In genomic region chr11:44372989-44373388, GRCh38 we compare ENCODE assay signal across 18 cellular contexts.
A peak's percentile ranks its signal among the peaks of the same experiment; 100 is the strongest.
DNase-seq lines count a peak whose midpoint lies in the region; ATAC-seq and TF ChIP-seq lines count a peak whose summit lies in the region.
"Had no signal": no experiment of that assay in that cellular context is flagged by ENCODE, and none has a peak within 500 bp of the region (broad histone marks: within the 10 kb centered on the region; RNA-seq: fewer than 3 reads in every experiment).

No MANE protein-coding gene starts in this region.

- H3K27me3 ChIP-seq in SK-N-SH (ENCODE audit: insufficient read depth) (no peaks in the 10 kb centered on the region), Peyer's patch (no peaks in the 10 kb centered on the region)
- H3K27me3 ChIP-seq in naive thymus-derived CD4-positive, alpha-beta T cell (ENCODE audit: control insufficient read depth in 2 of 2, insufficient read depth in 2 of 2, low read length in 2 of 2), result no peaks in the 10 kb centered on the region
- H3K27me3 ChIP-seq: BE2C, SJCRH30 had no signal

- H3K27ac ChIP-seq in SK-N-SH (ENCODE audit: low read depth in 2 of 2, low read length in 1 of 2), result no peak overlapping the region
- no peak overlapping the region for H3K27ac ChIP-seq in naive thymus-derived CD4-positive, alpha-beta T cell (ENCODE audit: low read depth, low read length)
- H3K27ac ChIP-seq in Peyer's patch, result no peak overlapping the region
- H3K27ac ChIP-seq: SJCRH30 had no signal

- peaks cover 0 to 2% (median 0%) of the 10 kb centered on the region in 7 donors for H3K4me1 Mint-ChIP-seq in naive thymus-derived CD4-positive, alpha-beta T cell
- H3K4me1 Mint-ChIP-seq: CD4-positive, alpha-beta memory T cell had no signal

- H3K36me3 ChIP-seq in SK-N-SH (replicated peaks in 1 of 2; ENCODE audit: control insufficient read depth in 1 of 2, insufficient read depth in 2 of 2, low read length in 1 of 2) (no peaks in the 10 kb centered on the region), Peyer's patch (no peaks in the 10 kb centered on the region)
- H3K36me3 ChIP-seq in naive thymus-derived CD4-positive, alpha-beta T cell (ENCODE audit: control insufficient read depth in 2 of 3, insufficient read depth in 3 of 3, low read length in 3 of 3), result no peaks in the 10 kb centered on the region
- H3K36me3 ChIP-seq: BE2C, SJCRH30 had no signal

- no peaks in the 10 kb centered on the region for H3F3A ChIP-seq in SK-N-SH (replicated peaks; ENCODE audit: insufficient read depth)

- no peak overlapping the region for H3K4me2 ChIP-seq in SK-N-SH

- no peak overlapping the region for H3K27ac Mint-ChIP-seq in naive thymus-derived CD4-positive, alpha-beta T cell
- H3K27ac Mint-ChIP-seq: CD4-positive, alpha-beta memory T cell had no signal

- no peaks in the 10 kb centered on the region for H3K4me1 ChIP-seq in SK-N-SH (ENCODE audit: control insufficient read depth in 1 of 2, insufficient read depth in 2 of 2, low read depth in 1 of 2, low read length in 1 of 2)
- no peaks in the 10 kb centered on the region for H3K4me1 ChIP-seq in naive thymus-derived CD4-positive, alpha-beta T cell (ENCODE audit: control insufficient read depth in 2 of 2, insufficient read depth in 2 of 2, low read length in 2 of 2)
- H3K4me1 ChIP-seq in Peyer's patch, result no peaks in the 10 kb centered on the region
- H3K4me1 ChIP-seq: BE2C, SJCRH30 had no signal

- no peaks in the 10 kb centered on the region for H4K20me1 ChIP-seq in SK-N-SH (ENCODE audit: insufficient read depth)

- no peak overlapping the region for H3K9ac ChIP-seq in SK-N-SH

- in situ Hi-C loops in SK-MEL-5 (cut with HindIII; ENCODE audit: low pct_unique_long_range_greater_than_20kb, low sequenced_read_pairs), result no loop called here

- POLR2A ChIA-PET in SK-N-SH (lab: Yijun Ruan, JAX), result no interaction called here
- POLR2A ChIA-PET in naive thymus-derived CD4-positive, alpha-beta T cell (lab: Charles Lee), result no interaction called here

- CTCF ChIA-PET in SK-N-SH (lab: Yijun Ruan, JAX), result interaction anchor here (1.5 kb wide), 1 partner anchor 15 kb away, joined by 4 read pairs; no protein-coding TSS in a partner anchor
- CTCF ChIA-PET in naive thymus-derived CD4-positive, alpha-beta T cell (lab: Charles Lee), result no interaction called here

- TF ChIP-seq CTCF in SK-N-SH (IDR thresholded peaks at IDR 0.05), result no peak
- TF ChIP-seq CTCF in Peyer's patch (IDR thresholded peaks at IDR 0.05), result no peak

- intact Hi-C loops in sciatic nerve (cut with DNase I), result no loop called here
- intact Hi-C loops in naive thymus-derived CD4-positive, alpha-beta T cell (cut with micrococcal nuclease), result no loop called here

- H3K9me3 ChIP-seq in SK-N-SH (no peaks in the 10 kb centered on the region), Peyer's patch (peaks cover 0 to 6% (median 0%) of the 10 kb centered on the region in 4 donors)
- no peaks in the 10 kb centered on the region for H3K9me3 ChIP-seq in naive thymus-derived CD4-positive, alpha-beta T cell (ENCODE audit: control insufficient read depth in 2 of 3, low read length in 3 of 3)
- H3K9me3 ChIP-seq: BE2C, SJCRH30 had no signal

- no peak for TF ChIP-seq RAD21 in SK-N-SH (IDR thresholded peaks at IDR 0.05; ENCODE audit: low read length)

- peaks cover 0 to 5% (median 0%) of the 10 kb centered on the region in 5 donors for H3K27me3 Mint-ChIP-seq in naive thymus-derived CD4-positive, alpha-beta T cell

- no peak for TF ChIP-seq POLR2A in Peyer's patch (IDR thresholded peaks at IDR 0.05)

- peaks cover 0 to 5% (median 0%) of the 10 kb centered on the region in 11 donors for H3K9me3 Mint-ChIP-seq in naive thymus-derived CD4-positive, alpha-beta T cell

- H3K4me3 Mint-ChIP-seq in naive thymus-derived CD4-positive, alpha-beta T cell, result no peak overlapping the region
- H3K4me3 Mint-ChIP-seq: CD4-positive, alpha-beta memory T cell had no signal

- 42% methylated on average over 3 of the region's 3 CpGs for WGBS in SK-N-SH (ENCODE audit: low lambda C conversion rate)

- H3K4me3 ChIP-seq in SK-N-SH (ENCODE audit: low read depth in 2 of 2, low read length in 1 of 2), result no peak overlapping the region
- H3K4me3 ChIP-seq in naive thymus-derived CD4-positive, alpha-beta T cell (ENCODE audit: low read length), result no peak overlapping the region
- no peak overlapping the region for H3K4me3 ChIP-seq in Peyer's patch
- H3K4me3 ChIP-seq: SJCRH30 had no signal

- H3K9me2 ChIP-seq in SK-N-SH, result no peaks in the 10 kb centered on the region

- H3K36me3 Mint-ChIP-seq in naive thymus-derived CD4-positive, alpha-beta T cell, result no peaks in the 10 kb centered on the region
- H3K36me3 Mint-ChIP-seq: CD4-positive, alpha-beta memory T cell had no signal

- H3K79me2 ChIP-seq in SK-N-SH (ENCODE audit: insufficient read depth), result no peaks in the 10 kb centered on the region

- no peak for ATAC-seq in SK-N-SH treated with all-trans-retinoic acid at 6 μM for 48 hours
- ATAC-seq in sciatic nerve, result no peak
- no peak for ATAC-seq in naive thymus-derived CD4-positive, alpha-beta T cell

- no peak for DNase-seq in SK-N-SH
- DNase-seq in SK-MEL-5 (ENCODE audit: low read depth, low spot score), result peak; percentile 20
- DNase-seq in iPS DF 19.7 (ENCODE audit: low read depth, low spot score), result peak; percentile 35
- peak; percentile 7 for DNase-seq in sciatic nerve (ENCODE audit: low spot score)
- no peak for DNase-seq in naive thymus-derived CD4-positive, alpha-beta T cell
- no peak for DNase-seq in NCI-H69 (lab: John Stamatoyannopoulos, UW)
- DNase-seq in Peyer's patch, result no peak
- DNase-seq: 8988T; BE2C; Calu3; CD4-positive, alpha-beta memory T cell; DMS79; NCI-H1417; NCI-H187 treated with DMSO at 0.1 percent for 48 hours; NCI-H446; NK-92 treated with Interleukin-12 subunit alpha and Interleukin-12 subunit beta, amount 100 ng/mL, for 24 hours had no signal

- no peak for TF ChIP-seq EP300 in SK-N-SH (IDR thresholded peaks at IDR 0.05; ENCODE audit: borderline replicate concordance in 1 of 2, low read depth in 1 of 2, low read length in 1 of 2)

- no peak overlapping the region for H2AFZ ChIP-seq in SK-N-SH (ENCODE audit: low read depth)

TF ChIP-seq in SK-N-SH, 30 proteins besides CTCF, POLR2A, EP300 and RAD21:
- TF ChIP-seq USF1 (IDR thresholded peaks at IDR 0.05; ENCODE audit: borderline replicate concordance, low read depth), result peak; percentile 33; the same call in 1 of the 2 replicates
- TF ChIP-seq MAX (IDR thresholded peaks at IDR 0.05; ENCODE audit: low read depth), result no peak

TF ChIP-seq in SK-N-SH treated with all-trans-retinoic acid at 6 μM for 48 hours, 23 proteins besides CTCF, POLR2A, EP300 and RAD21 (continues in another document):
- TF ChIP-seq ZFP3 (CRISPR knock-in tag; IDR thresholded peaks at IDR 0.05) (no peak), ESRRG (CRISPR knock-in tag; IDR thresholded peaks at IDR 0.05) (no peak), CSRNP3 (CRISPR knock-in tag; IDR thresholded peaks at IDR 0.05) (no peak), CREB5 (CRISPR knock-in tag; IDR thresholded peaks at IDR 0.05; ENCODE audit: low read depth) (no peak), BACH2 (CRISPR knock-in tag; IDR thresholded peaks at IDR 0.05; ENCODE audit: borderline replicate concordance) (no peak), POU6F1 (CRISPR knock-in tag; IDR thresholded peaks at IDR 0.05; ENCODE audit: borderline replicate concordance, low read depth) (no peak), ZFP30 (CRISPR knock-in tag; IDR thresholded peaks at IDR 0.05) (no peak), ISL1 (CRISPR knock-in tag; IDR thresholded peaks at IDR 0.05) (no peak), ARNTL (CRISPR knock-in tag; IDR thresholded peaks at IDR 0.05; ENCODE audit: borderline replicate concordance, low read depth) (no peak), SNAI2 (CRISPR knock-in tag; IDR thresholded peaks at IDR 0.05) (no peak), ZNF565 (CRISPR knock-in tag; conservative IDR thresholded peaks at IDR 0.05; ENCODE audit: low read depth) (no peak), OSR1 (CRISPR knock-in tag; IDR thresholded peaks at IDR 0.05) (no peak), ZC3H10 (CRISPR knock-in tag; IDR thresholded peaks at IDR 0.05) (no peak)

Comparison
In these comparisons a context has a peak if more than half of its experiments do, and no peak if none do; other contexts are left out.
1. DNase-seq: peak in SK-MEL-5 (single experiment), iPS DF 19.7 (single experiment) and sciatic nerve (single experiment); none in SK-N-SH (single experiment), naive thymus-derived CD4-positive, alpha-beta T cell (0 of 9), NCI-H69 (single experiment) and Peyer's patch (0 of 3).